ENCODE assay signal across 8 cellular contexts in genomic region chr1:171841931-171842723, GRCh38. TPM values are rescaled to one million over a fixed set of nuclear protein-coding genes. Genes with fewer than 3 reads are reported as not detected.
A peak's percentile ranks its signal among the peaks of the same experiment; 100 is the strongest.
DNase-seq lines count a peak whose midpoint lies in the region; ATAC-seq, FAIRE-seq and TF ChIP-seq lines count a peak whose summit lies in the region.

No MANE protein-coding gene starts in this region.

- peak in 1 of 3 donors; percentile 19 for DNase-seq in CD4-positive, CD25-positive, alpha-beta regulatory T cell
- DNase-seq in HFFc6 (no peak), fibroblast of mammary gland (ENCODE audit: low read depth) (peak; percentile 10), GM19239 (ENCODE audit: insufficient read length, low spot score) (no peak), epidermal melanocyte (ENCODE audit: insufficient read length, low spot score) (no peak)
- DNase-seq in activated CD8-positive, alpha-beta T cell treated with anti-CD3 and anti-CD28 coated beads for 36 hours, result peak; percentile 15

- no peaks in the 10 kb centered on the region for H3K36me3 Mint-ChIP-seq in CD4-positive, CD25-positive, alpha-beta regulatory T cell
- H3K36me3 Mint-ChIP-seq in HFFc6 (ENCODE audit: low read depth), result 0 out of 2 replicates have a peak, but pooled peaks cover 5% of the 10 kb centered on the region
- H3K36me3 Mint-ChIP-seq in activated CD8-positive, alpha-beta T cell treated with anti-CD3 and anti-CD28 coated beads for 36 hours (ENCODE audit: low read depth), result no peaks in the 10 kb centered on the region

- no peak for ATAC-seq in CD4-positive, CD25-positive, alpha-beta regulatory T cell (ENCODE audit: low read depth in 2 of 2)
- ATAC-seq in activated CD8-positive, alpha-beta T cell treated with anti-CD3 and anti-CD28 coated beads for 36 hours, result no peak
- ATAC-seq in GM18517 (IDR thresholded peaks at IDR 0.05; ENCODE audit: unreplicated experiment), result no peak

- peaks cover 0 to 19% (median 15%) of the 10 kb centered on the region in 4 donors for H3K4me1 Mint-ChIP-seq in CD4-positive, CD25-positive, alpha-beta regulatory T cell
- peaks cover 16% of the 10 kb centered on the region for H3K4me1 Mint-ChIP-seq in HFFc6 (ENCODE audit: low read depth)
- H3K4me1 Mint-ChIP-seq in activated CD8-positive, alpha-beta T cell treated with anti-CD3 and anti-CD28 coated beads for 36 hours (ENCODE audit: low read depth), result peaks cover 12% of the 10 kb centered on the region

- no peak overlapping the region for H3K27ac ChIP-seq in CD4-positive, CD25-positive, alpha-beta regulatory T cell (ENCODE audit: insufficient read depth, low read length, poor library complexity, severe bottlenecking)
- H3K27ac ChIP-seq in neural cell (ENCODE audit: low read length), result peak overlapping the region; percentile 85

- H3K4me1 ChIP-seq in CD4-positive, CD25-positive, alpha-beta regulatory T cell (ENCODE audit: control insufficient read depth, insufficient read depth, low read length, poor library complexity, severe bottlenecking), result peaks cover 17% of the 10 kb centered on the region

- H3K27me3 Mint-ChIP-seq in CD4-positive, CD25-positive, alpha-beta regulatory T cell, result peaks cover 45% of the 10 kb centered on the region
- peaks cover 19% of the 10 kb centered on the region for H3K27me3 Mint-ChIP-seq in HFFc6 (ENCODE audit: insufficient read depth)
- peaks cover 21% of the 10 kb centered on the region for H3K27me3 Mint-ChIP-seq in activated CD8-positive, alpha-beta T cell treated with anti-CD3 and anti-CD28 coated beads for 36 hours

- H3K9me3 Mint-ChIP-seq in CD4-positive, CD25-positive, alpha-beta regulatory T cell, result peaks cover 0 to 1% (median 0%) of the 10 kb centered on the region in 7 donors
- H3K9me3 Mint-ChIP-seq in HFFc6, result peaks cover 7% of the 10 kb centered on the region; the same call in 1 of the 2 replicates
- no peaks in the 10 kb centered on the region for H3K9me3 Mint-ChIP-seq in activated CD8-positive, alpha-beta T cell treated with anti-CD3 and anti-CD28 coated beads for 36 hours

- no peaks in the 10 kb centered on the region for H3K36me3 ChIP-seq in CD4-positive, CD25-positive, alpha-beta regulatory T cell (ENCODE audit: control insufficient read depth, insufficient read depth, low read length)
- no peaks in the 10 kb centered on the region for H3K36me3 ChIP-seq in neural cell (ENCODE audit: insufficient read depth, low read length)

- TF ChIP-seq CTCF in HFFc6 (IDR thresholded peaks at IDR 0.05) (no peak), fibroblast of mammary gland (conservative IDR thresholded peaks at IDR 0.05; ENCODE audit: control insufficient read depth, insufficient read depth, low read depth, low read length) (no peak), neural cell (IDR thresholded peaks at IDR 0.05; ENCODE audit: poor library complexity, severe bottlenecking) (no peak)
- no peak for TF ChIP-seq CTCF in activated CD8-positive, alpha-beta T cell treated with anti-CD3 and anti-CD28 coated beads for 36 hours (IDR thresholded peaks at IDR 0.05)

- H3F3A ChIP-seq in neural cell (ENCODE audit: insufficient read depth, low read length, poor library complexity, severe bottlenecking), result peaks cover 6% of the 10 kb centered on the region

- H3K4me3 Mint-ChIP-seq in CD4-positive, CD25-positive, alpha-beta regulatory T cell, result peak overlapping the region; percentile 83 to 92 (median 88)
- H3K4me3 Mint-ChIP-seq in HFFc6, result peak overlapping the region; percentile 80
- H3K4me3 Mint-ChIP-seq in activated CD8-positive, alpha-beta T cell treated with anti-CD3 and anti-CD28 coated beads for 36 hours, result peak overlapping the region; percentile 81

- H3K27ac Mint-ChIP-seq in CD4-positive, CD25-positive, alpha-beta regulatory T cell, result peak overlapping the region; percentile 33 to 88 (median 64)
- H3K27ac Mint-ChIP-seq in HFFc6, result no peak overlapping the region
- no peak overlapping the region for H3K27ac Mint-ChIP-seq in activated CD8-positive, alpha-beta T cell treated with anti-CD3 and anti-CD28 coated beads for 36 hours

- no peaks in the 10 kb centered on the region for H4K20me1 ChIP-seq in neural cell (ENCODE audit: insufficient read depth)

- H3K9ac ChIP-seq in neural cell (ENCODE audit: low read length), result peak overlapping the region; percentile 91

- TF ChIP-seq RAD21 in neural cell (conservative IDR thresholded peaks at IDR 0.05), result peak; percentile 40

- no peaks in the 10 kb centered on the region for H3K9me2 ChIP-seq in neural cell (ENCODE audit: insufficient read depth, low read length)

- no peak for FAIRE-seq in GM19239 (lab: Jason Lieb, UNC)

- intact Hi-C loops in activated CD8-positive, alpha-beta T cell treated with anti-CD3 and anti-CD28 coated beads for 36 hours (cut with micrococcal nuclease), result no loop called here

- peak overlapping the region; percentile 57 for H3K4me2 ChIP-seq in neural cell (ENCODE audit: low read length)

- no peaks in the 10 kb centered on the region for H3K9me3 ChIP-seq in CD4-positive, CD25-positive, alpha-beta regulatory T cell (ENCODE audit: control insufficient read depth in 2 of 2, low read length in 2 of 2)
- H3K9me3 ChIP-seq in neural cell (ENCODE audit: low read length), result no peaks in the 10 kb centered on the region

- CTCF ChIA-PET in activated CD8-positive, alpha-beta T cell treated with anti-CD3 and anti-CD28 coated beads for 36 hours (lab: Charles Lee), result interaction anchor here (0.7 to 3.3 kb wide), 6 partner anchors 40 to 197 kb away, joined by 3 to 11 read pairs (median 4); partner anchors contain the start of gene VAMP4

- peak; percentile 9 for TF ChIP-seq EP300 in neural cell (conservative IDR thresholded peaks at IDR 0.05; ENCODE audit: poor library complexity, severe bottlenecking)

- peak overlapping the region; percentile 73 for H2AFZ ChIP-seq in neural cell (ENCODE audit: low read depth, low read length)

- H3K27me3 ChIP-seq in CD4-positive, CD25-positive, alpha-beta regulatory T cell (ENCODE audit: control insufficient read depth, insufficient read depth, low read length), result peaks cover 26% of the 10 kb centered on the region
- no peaks in the 10 kb centered on the region for H3K27me3 ChIP-seq in neural cell (ENCODE audit: insufficient read depth, low read depth, low read length)

- H3K4me3 ChIP-seq in CD4-positive, CD25-positive, alpha-beta regulatory T cell (ENCODE audit: low read depth, low read length), result peak overlapping the region; percentile 47
- peak overlapping the region; percentile 76 for H3K4me3 ChIP-seq in fibroblast of mammary gland (ENCODE audit: control insufficient read depth, low read depth, low read length)
- H3K4me3 ChIP-seq in neural cell (ENCODE audit: low read length), result peak overlapping the region; percentile 86

- POLR2A ChIA-PET in activated CD8-positive, alpha-beta T cell treated with anti-CD3 and anti-CD28 coated beads for 36 hours (lab: Charles Lee), result interaction anchor here (1.2 kb wide), 1 partner anchor 101 kb away, joined by 5 read pairs; the partner anchor contains the start of gene VAMP4

- H3K79me2 ChIP-seq in neural cell (replicated peaks; ENCODE audit: insufficient read depth, low read length), result peaks cover 21% of the 10 kb centered on the region

TF ChIP-seq in neural cell, 6 proteins besides CTCF, POLR2A, EP300 and RAD21:
- peak; percentile 50 for TF ChIP-seq POLR2AphosphoS5 (IDR thresholded peaks at IDR 0.05)
- no peak for TF ChIP-seq SMC3 (conservative IDR thresholded peaks at IDR 0.05; ENCODE audit: poor library complexity)
- peak; percentile 61 for TF ChIP-seq TAF1 (IDR thresholded peaks at IDR 0.05; ENCODE audit: low read depth)

RNA-seq across cellular contexts. Expression of gene DNM3, which starts 0.8 kb away (rescaled TPM):
- total RNA-seq in CD4-positive, CD25-positive, alpha-beta regulatory T cell, result 5.5 TPM
- polyA plus RNA-seq in CD4-positive, CD25-positive, alpha-beta regulatory T cell, result 1 to 10 TPM in 3 of 4 donors, under 1 TPM in 1; 0.76 to 1.9 (median 1.5) TPM
- total RNA-seq in HFFc6 (2021; fragmentation: NEBNext Ultra II Directional; extraction: Animal tissue kit (Norgen Biotek cat#: 25700)), result under 1 TPM; 0.25 to 0.73 (median 0.39) TPM
- total RNA-seq in activated CD8-positive, alpha-beta T cell treated with anti-CD3 and anti-CD28 coated beads for 36 hours, result 1 to 10 TPM in 1 of 2 experiments, under 1 TPM in 1; 0.58 to 1.1 TPM
- 33.2 and 37.1 TPM in 2 replicates for polyA plus RNA-seq in neural cell
- 102 and 136 TPM in 2 replicates for polyA minus RNA-seq in neural cell

Comparison
In these comparisons a context has a peak if more than half of its experiments do, and no peak if none do; other contexts are left out.
1. DNase-seq: peak in activated CD8-positive, alpha-beta T cell treated with anti-CD3 and anti-CD28 coated beads for 36 hours (single experiment) and fibroblast of mammary gland (single experiment); none in HFFc6 (single experiment), GM19239 (single experiment) and epidermal melanocyte (single experiment).
2. H3K27ac Mint-ChIP-seq: peak in CD4-positive, CD25-positive, alpha-beta regulatory T cell (3 of 3); none in HFFc6 (single experiment) and activated CD8-positive, alpha-beta T cell treated with anti-CD3 and anti-CD28 coated beads for 36 hours (single experiment).
3. Peak in every context shown above with its lines, with median percentiles within 50 percentile points of each other: H3K4me3 ChIP-seq and H3K4me3 Mint-ChIP-seq.